18 cellular contexts compared by ENCODE assay signal in the genomic region with DNA sequence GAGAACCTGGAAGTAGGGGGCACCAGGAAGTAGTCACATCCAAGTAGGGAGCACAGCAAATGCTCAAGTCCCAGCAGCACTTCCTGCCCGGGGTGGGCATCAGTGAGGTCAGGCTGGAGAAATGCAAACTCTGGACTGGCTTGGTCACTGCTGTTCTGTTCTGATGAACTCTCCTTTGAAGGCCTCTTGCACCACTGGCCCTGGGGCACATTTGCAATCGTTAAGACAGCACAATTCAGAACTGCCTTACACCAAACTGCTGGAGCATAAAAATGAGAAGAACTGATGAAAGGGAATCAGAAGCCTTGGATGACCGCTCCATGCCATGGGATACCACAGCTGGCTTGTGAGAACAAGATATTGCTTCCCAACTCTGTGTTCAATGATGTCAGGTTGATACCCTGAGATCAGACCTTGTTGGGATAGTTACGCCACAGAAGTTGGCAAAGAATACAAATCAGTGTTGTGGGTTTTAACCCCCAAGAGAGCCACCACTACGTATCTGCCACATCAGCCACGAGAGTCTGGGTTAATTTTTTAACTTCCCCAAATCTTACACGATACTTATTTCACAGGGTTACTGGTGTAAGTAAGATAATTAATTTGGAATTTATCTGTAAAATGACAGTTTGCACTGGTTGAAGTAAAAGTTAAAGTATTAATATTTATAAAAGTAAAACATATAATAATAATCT. TPM values are rescaled to one million over a fixed set of nuclear protein-coding genes. Genes with fewer than 3 reads are reported as not detected.
DNase-seq lines count a peak whose midpoint lies in the region; ATAC-seq and TF ChIP-seq lines count a peak whose summit lies in the region.
"Had no signal": no experiment of that assay in that cellular context is flagged by ENCODE, and none has a peak within 500 bp of the region (broad histone marks: within the 10 kb centered on the region; RNA-seq: fewer than 3 reads in every experiment).

No MANE protein-coding gene starts in this region.

- POLR2A ChIA-PET in CD8-positive, alpha-beta memory T cell (lab: Charles Lee), result no interaction called here

- WGBS in body of pancreas, 2 donors, result 61 to 72% methylated on average over 7 of the region's 7 CpGs

- H3F3A ChIP-seq in Loucy (ENCODE audit: low read depth), result no peaks in the 10 kb centered on the region

- H3K9me3 Mint-ChIP-seq in natural killer cell treated with Interleukin-12 subunit alpha and Interleukin-12 subunit beta and Interleukin-15 and Interleukin-18, amount 100 ng/mL, for 72 hours, result no peaks in the 10 kb centered on the region
- H3K9me3 Mint-ChIP-seq in CD8-positive, alpha-beta memory T cell, result no peaks in the 10 kb centered on the region

- H3K4me1 Mint-ChIP-seq in natural killer cell treated with Interleukin-12 subunit alpha and Interleukin-12 subunit beta and Interleukin-15 and Interleukin-18, amount 100 ng/mL, for 72 hours (ENCODE audit: low read depth in 2 of 2), result peaks cover 0 to 5% of the 10 kb centered on the region in 2 donors
- no peaks in the 10 kb centered on the region for H3K4me1 Mint-ChIP-seq in CD8-positive, alpha-beta memory T cell

- DNase-seq in body of pancreas (no peak), NCI-H748 treated with DMSO at 0.1 percent for 48 hours (lab: John Stamatoyannopoulos, UW) (no peak), NCI-H510A (lab: John Stamatoyannopoulos, UW) (no peak), NCI-H2171 treated with DMSO at 0.1 percent for 48 hours (lab: John Stamatoyannopoulos, UW) (no peak)
- no peak for DNase-seq in natural killer cell treated with Interleukin-12 subunit alpha and Interleukin-12 subunit beta and Interleukin-15 and Interleukin-18, amount 100 ng/mL, for 72 hours (ENCODE audit: low spot score)
- DNase-seq in CD8-positive, alpha-beta memory T cell, result no peak
- DNase-seq: activated CD4-positive, CD25-positive, alpha-beta regulatory T cell; activated effector memory CD4-positive, alpha-beta T cell treated with Interleukin-2 at 50 U/mL for 16 hours; amniotic stem cell; central memory CD4-positive, alpha-beta T cell; GOT3; left cardiac atrium; NCI-H187 treated with DMSO at 0.1 percent for 48 hours; stimulated activated naive CD8-positive, alpha-beta T cell treated with anti-CD3 and anti-CD28 coated beads, Interleukin-15, Interleukin-2, amounts not matched to agents 100 U/mL and 50 U/mL, for 24 hours had no signal

- peaks cover 0 to 4% of the 10 kb centered on the region in 2 donors for H3K27me3 Mint-ChIP-seq in natural killer cell treated with Interleukin-12 subunit alpha and Interleukin-12 subunit beta and Interleukin-15 and Interleukin-18, amount 100 ng/mL, for 72 hours
- no peaks in the 10 kb centered on the region for H3K27me3 Mint-ChIP-seq in CD8-positive, alpha-beta memory T cell

- peak overlapping the region; percentile 70; the same call in 1 of the 2 replicates for H2AFZ ChIP-seq in Loucy (ENCODE audit: low read length)

- peak overlapping the region in 6 of 11 experiments; percentile 19 to 53 (median 46); a peak in 12 of 22 replicates for H3K27ac ChIP-seq in BLaER1 treated with 17β-estradiol and CSF1 and Interleukin-3, amounts not matched to agents 10 nM and 100 nM
- H3K27ac ChIP-seq in body of pancreas, result peak overlapping the region in 3 of 4 donors; percentile 21 to 80 (median 78)
- H3K27ac ChIP-seq in CD8-positive, alpha-beta memory T cell (ENCODE audit: low read depth, low read length), result no peak overlapping the region
- H3K27ac ChIP-seq: RWPE1, vagina had no signal

- no peak overlapping the region for H3K4me3 ChIP-seq in BLaER1 treated with 17β-estradiol and CSF1 and Interleukin-3, amounts not matched to agents 10 nM and 100 nM
- H3K4me3 ChIP-seq in Loucy (ENCODE audit: low read length, poor library complexity, severe bottlenecking) (no peak overlapping the region), body of pancreas (no peak overlapping the region)
- H3K4me3 ChIP-seq in CD8-positive, alpha-beta memory T cell (ENCODE audit: low read length), result no peak overlapping the region
- H3K4me3 ChIP-seq: vagina had no signal

- H3K9ac ChIP-seq in BLaER1 treated with 17β-estradiol and CSF1 and Interleukin-3, amounts not matched to agents 10 nM and 100 nM, result no peak overlapping the region
- no peak overlapping the region for H3K9ac ChIP-seq in Loucy (ENCODE audit: low read depth, low read length, poor library complexity, severe bottlenecking)

- TF ChIP-seq POLR2A in body of pancreas (IDR thresholded peaks at IDR 0.05), result no peak

- ATAC-seq in body of pancreas, result no peak
- peak; percentile 8 to 9 for ATAC-seq in natural killer cell treated with Interleukin-12 subunit alpha and Interleukin-12 subunit beta and Interleukin-15 and Interleukin-18, amount 100 ng/mL, for 72 hours

- H3K9me2 ChIP-seq in Loucy (replicated peaks; ENCODE audit: low read depth, low read length), result no peaks in the 10 kb centered on the region

- intact Hi-C loops in body of pancreas (cut with DNase I), result no loop called here

- no peak overlapping the region for H3K27ac Mint-ChIP-seq in natural killer cell treated with Interleukin-12 subunit alpha and Interleukin-12 subunit beta and Interleukin-15 and Interleukin-18, amount 100 ng/mL, for 72 hours
- peak overlapping the region in 1 of 8 donors; percentile 72 for H3K27ac Mint-ChIP-seq in CD8-positive, alpha-beta memory T cell

- CTCF ChIA-PET in CD8-positive, alpha-beta memory T cell (lab: Charles Lee), result interaction anchor here (0.8 kb wide), 1 partner anchor 41 kb away, joined by 3 read pairs; no protein-coding TSS in a partner anchor

- peaks cover 0 to 17% (median 0%) of the 10 kb centered on the region in 11 experiments; a peak in 4 of 22 replicates for H3K9me3 ChIP-seq in BLaER1 treated with 17β-estradiol and CSF1 and Interleukin-3, amounts not matched to agents 10 nM and 100 nM (replicated peaks in 1 of 11)
- H3K9me3 ChIP-seq in Loucy (ENCODE audit: insufficient read depth, low read depth, low read length) (no peaks in the 10 kb centered on the region), body of pancreas (no peaks in the 10 kb centered on the region)
- H3K9me3 ChIP-seq in CD8-positive, alpha-beta memory T cell (ENCODE audit: low read length), result no peaks in the 10 kb centered on the region
- H3K9me3 ChIP-seq: vagina had no signal

- no peaks in the 10 kb centered on the region for H4K20me1 ChIP-seq in BLaER1 treated with 17β-estradiol and CSF1 and Interleukin-3, amounts not matched to agents 10 nM and 100 nM
- H4K20me1 ChIP-seq in Loucy (ENCODE audit: insufficient read depth, low read length, poor library complexity, severe bottlenecking), result no peaks in the 10 kb centered on the region

- no peaks in the 10 kb centered on the region for H3K27me3 ChIP-seq in BLaER1 treated with 17β-estradiol and CSF1 and Interleukin-3, amounts not matched to agents 10 nM and 100 nM
- H3K27me3 ChIP-seq in Loucy (ENCODE audit: insufficient read depth, low read length, poor library complexity, severe bottlenecking) (no peaks in the 10 kb centered on the region), body of pancreas (no peaks in the 10 kb centered on the region)
- H3K27me3 ChIP-seq in CD8-positive, alpha-beta memory T cell (ENCODE audit: insufficient read depth, low read length, poor library complexity, severe bottlenecking), result no peaks in the 10 kb centered on the region
- H3K27me3 ChIP-seq: vagina had no signal

- H3K36me3 Mint-ChIP-seq in natural killer cell treated with Interleukin-12 subunit alpha and Interleukin-12 subunit beta and Interleukin-15 and Interleukin-18, amount 100 ng/mL, for 72 hours, result no peaks in the 10 kb centered on the region
- H3K36me3 Mint-ChIP-seq in CD8-positive, alpha-beta memory T cell, result no peaks in the 10 kb centered on the region

- peaks cover 9 to 37% (median 17%) of the 10 kb centered on the region in 10 experiments for H3K4me1 ChIP-seq in BLaER1 treated with 17β-estradiol and CSF1 and Interleukin-3, amounts not matched to agents 10 nM and 100 nM
- H3K4me1 ChIP-seq in Loucy (ENCODE audit: insufficient read depth, low read length, poor library complexity, severe bottlenecking), result no peaks in the 10 kb centered on the region
- peaks cover 50% of the 10 kb centered on the region for H3K4me1 ChIP-seq in body of pancreas
- H3K4me1 ChIP-seq in CD8-positive, alpha-beta memory T cell (ENCODE audit: insufficient read depth, low read length), result no peaks in the 10 kb centered on the region
- H3K4me1 ChIP-seq: vagina had no signal

- H3K36me3 ChIP-seq in BLaER1 treated with 17β-estradiol and CSF1 and Interleukin-3, amounts not matched to agents 10 nM and 100 nM, result no peaks in the 10 kb centered on the region
- H3K36me3 ChIP-seq in Loucy (ENCODE audit: insufficient read depth, low read length) (no peaks in the 10 kb centered on the region), body of pancreas (replicated peaks in 1 of 2; ENCODE audit: insufficient read depth in 1 of 2, low read depth in 2 of 2) (no peaks in the 10 kb centered on the region)
- H3K36me3 ChIP-seq in CD8-positive, alpha-beta memory T cell (ENCODE audit: insufficient read depth, low read length), result no peaks in the 10 kb centered on the region
- H3K36me3 ChIP-seq: vagina had no signal

- no peak for TF ChIP-seq CTCF in Loucy (conservative IDR thresholded peaks at IDR 0.05; ENCODE audit: low read length)
- no peak for TF ChIP-seq CTCF in body of pancreas (IDR thresholded peaks at IDR 0.05)

- H3K4me2 ChIP-seq in BLaER1 treated with 17β-estradiol and CSF1 and Interleukin-3, amounts not matched to agents 10 nM and 100 nM, result peak overlapping the region; percentile 9 to 75 (median 56); a peak in 18 of 22 replicates
- no peak overlapping the region for H3K4me2 ChIP-seq in Loucy (ENCODE audit: low read depth, low read length, poor library complexity, severe bottlenecking)

- no peaks in the 10 kb centered on the region for H3K79me2 ChIP-seq in Loucy (ENCODE audit: insufficient read depth, low read length)

- H3K4me3 Mint-ChIP-seq in natural killer cell treated with Interleukin-12 subunit alpha and Interleukin-12 subunit beta and Interleukin-15 and Interleukin-18, amount 100 ng/mL, for 72 hours, result no peak overlapping the region
- H3K4me3 Mint-ChIP-seq in CD8-positive, alpha-beta memory T cell, result no peak overlapping the region

RNA-seq across cellular contexts. Expression of a gene that starts 42.2 kb away (rescaled TPM):
- 1 to 10 TPM; 5.9 to 8.8 TPM for total RNA-seq in body of pancreas
- total RNA-seq in natural killer cell treated with Interleukin-12 subunit alpha and Interleukin-12 subunit beta and Interleukin-15 and Interleukin-18, amount 100 ng/mL, for 72 hours, result 1 to 10 TPM; 7.8 to 9.8 TPM
- 1 to 10 TPM; 5.9 to 6.0 TPM for total RNA-seq in CD8-positive, alpha-beta memory T cell
- polyA plus RNA-seq in CD8-positive, alpha-beta memory T cell, result 0.64 TPM
